In genomic region chr14:40053396-40053795, GRCh38 we compare ENCODE assay signal across 1 cellular context.
TF ChIP-seq lines count a peak whose summit lies in the region.

No MANE protein-coding gene starts in this region.

TF ChIP-seq in GM23338, 12 proteins besides CTCF, POLR2A, EP300 and RAD21 (continued from another document):
- TF ChIP-seq, protein P1, sequence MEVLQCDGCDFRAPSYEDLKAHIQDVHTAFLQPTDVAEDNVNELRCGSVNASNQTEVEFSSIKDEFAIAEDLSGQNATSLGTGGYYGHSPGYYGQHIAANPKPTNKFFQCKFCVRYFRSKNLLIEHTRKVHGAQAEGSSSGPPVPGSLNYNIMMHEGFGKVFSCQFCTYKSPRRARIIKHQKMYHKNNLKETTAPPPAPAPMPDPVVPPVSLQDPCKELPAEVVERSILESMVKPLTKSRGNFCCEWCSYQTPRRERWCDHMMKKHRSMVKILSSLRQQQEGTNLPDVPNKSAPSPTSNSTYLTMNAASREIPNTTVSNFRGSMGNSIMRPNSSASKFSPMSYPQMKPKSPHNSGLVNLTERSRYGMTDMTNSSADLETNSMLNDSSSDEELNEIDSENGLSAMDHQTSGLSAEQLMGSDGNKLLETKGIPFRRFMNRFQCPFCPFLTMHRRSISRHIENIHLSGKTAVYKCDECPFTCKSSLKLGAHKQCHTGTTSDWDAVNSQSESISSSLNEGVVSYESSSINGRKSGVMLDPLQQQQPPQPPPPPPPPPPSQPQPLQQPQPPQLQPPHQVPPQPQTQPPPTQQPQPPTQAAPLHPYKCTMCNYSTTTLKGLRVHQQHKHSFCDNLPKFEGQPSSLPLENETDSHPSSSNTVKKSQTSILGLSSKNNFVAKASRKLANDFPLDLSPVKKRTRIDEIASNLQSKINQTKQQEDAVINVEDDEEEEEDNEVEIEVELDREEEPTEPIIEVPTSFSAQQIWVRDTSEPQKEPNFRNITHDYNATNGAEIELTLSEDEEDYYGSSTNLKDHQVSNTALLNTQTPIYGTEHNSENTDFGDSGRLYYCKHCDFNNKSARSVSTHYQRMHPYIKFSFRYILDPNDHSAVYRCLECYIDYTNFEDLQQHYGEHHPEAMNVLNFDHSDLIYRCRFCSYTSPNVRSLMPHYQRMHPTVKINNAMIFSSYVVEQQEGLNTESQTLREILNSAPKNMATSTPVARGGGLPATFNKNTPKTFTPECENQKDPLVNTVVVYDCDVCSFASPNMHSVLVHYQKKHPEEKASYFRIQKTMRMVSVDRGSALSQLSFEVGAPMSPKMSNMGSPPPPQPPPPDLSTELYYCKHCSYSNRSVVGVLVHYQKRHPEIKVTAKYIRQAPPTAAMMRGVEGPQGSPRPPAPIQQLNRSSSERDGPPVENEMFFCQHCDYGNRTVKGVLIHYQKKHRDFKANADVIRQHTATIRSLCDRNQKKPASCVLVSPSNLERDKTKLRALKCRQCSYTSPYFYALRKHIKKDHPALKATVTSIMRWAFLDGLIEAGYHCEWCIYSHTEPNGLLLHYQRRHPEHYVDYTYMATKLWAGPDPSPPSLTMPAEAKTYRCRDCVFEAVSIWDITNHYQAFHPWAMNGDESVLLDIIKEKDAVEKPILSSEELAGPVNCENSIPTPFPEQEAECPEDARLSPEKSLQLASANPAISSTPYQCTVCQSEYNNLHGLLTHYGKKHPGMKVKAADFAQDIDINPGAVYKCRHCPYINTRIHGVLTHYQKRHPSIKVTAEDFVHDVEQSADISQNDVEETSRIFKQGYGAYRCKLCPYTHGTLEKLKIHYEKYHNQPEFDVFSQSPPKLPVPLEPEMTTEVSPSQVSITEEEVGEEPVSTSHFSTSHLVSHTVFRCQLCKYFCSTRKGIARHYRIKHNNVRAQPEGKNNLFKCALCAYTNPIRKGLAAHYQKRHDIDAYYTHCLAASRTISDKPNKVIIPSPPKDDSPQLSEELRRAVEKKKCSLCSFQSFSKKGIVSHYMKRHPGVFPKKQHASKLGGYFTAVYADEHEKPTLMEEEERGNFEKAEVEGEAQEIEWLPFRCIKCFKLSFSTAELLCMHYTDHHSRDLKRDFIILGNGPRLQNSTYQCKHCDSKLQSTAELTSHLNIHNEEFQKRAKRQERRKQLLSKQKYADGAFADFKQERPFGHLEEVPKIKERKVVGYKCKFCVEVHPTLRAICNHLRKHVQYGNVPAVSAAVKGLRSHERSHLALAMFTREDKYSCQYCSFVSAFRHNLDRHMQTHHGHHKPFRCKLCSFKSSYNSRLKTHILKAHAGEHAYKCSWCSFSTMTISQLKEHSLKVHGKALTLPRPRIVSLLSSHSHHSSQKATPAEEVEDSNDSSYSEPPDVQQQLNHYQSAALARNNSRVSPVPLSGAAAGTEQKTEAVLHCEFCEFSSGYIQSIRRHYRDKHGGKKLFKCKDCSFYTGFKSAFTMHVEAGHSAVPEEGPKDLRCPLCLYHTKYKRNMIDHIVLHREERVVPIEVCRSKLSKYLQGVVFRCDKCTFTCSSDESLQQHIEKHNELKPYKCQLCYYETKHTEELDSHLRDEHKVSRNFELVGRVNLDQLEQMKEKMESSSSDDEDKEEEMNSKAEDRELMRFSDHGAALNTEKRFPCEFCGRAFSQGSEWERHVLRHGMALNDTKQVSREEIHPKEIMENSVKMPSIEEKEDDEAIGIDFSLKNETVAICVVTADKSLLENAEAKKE (CRISPR knock-in tag; IDR thresholded peaks at IDR 0.05): no peak
TF ChIP-seq in GM23338: peak in this region for 0.
